10 cellular contexts compared by ENCODE assay signal in the genomic region with DNA sequence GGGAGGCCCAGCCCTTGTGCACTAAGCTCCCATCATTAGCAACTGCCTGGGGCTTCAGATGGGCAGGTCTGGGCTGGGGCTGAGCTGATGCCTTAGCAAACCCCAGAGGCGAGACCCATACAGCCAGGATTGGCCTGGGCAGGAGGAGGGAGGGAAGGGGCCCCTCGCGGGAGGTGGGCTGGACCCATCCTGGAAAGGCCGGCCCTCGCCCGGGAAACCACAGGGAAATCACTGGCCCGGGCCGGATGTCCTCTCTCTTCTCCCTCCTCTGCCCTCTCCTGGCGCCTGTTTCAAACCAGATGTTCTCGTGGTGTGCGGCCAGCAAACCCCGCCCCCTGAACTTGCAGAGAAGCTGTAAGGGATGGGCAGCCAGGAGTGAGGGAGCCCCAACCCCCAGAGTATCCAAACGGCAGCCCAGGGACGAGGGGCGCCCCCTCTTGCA. TPM values are rescaled to one million over a fixed set of nuclear protein-coding genes. Genes with fewer than 3 reads are reported as not detected.
DNase-seq lines count a peak whose midpoint lies in the region; ATAC-seq and TF ChIP-seq lines count a peak whose summit lies in the region.
"Had no signal": no experiment of that assay in that cellular context is flagged by ENCODE, and none has a peak within 500 bp of the region (broad histone marks: within the 10 kb centered on the region; RNA-seq: fewer than 3 reads in every experiment).

No MANE protein-coding gene starts in this region.

- DNase-seq in AG20443 (ENCODE audit: low spot score) (peak; percentile 94), LHCN-M2 (ENCODE audit: low read depth) (peak; percentile 85), ecto neural progenitor cell (ENCODE audit: low spot score) (peak; percentile 80), lung (ENCODE audit: low spot score) (peak; percentile 52), LoVo (ENCODE audit: low spot score) (no peak)
- no peak for DNase-seq in effector memory CD4-positive, alpha-beta T cell
- DNase-seq: activated T-cell treated with anti-CD3 and anti-CD28 coated beads, Interleukin-2, amount 50 U/mL, for 4 hours; NCI-H2107 had no signal

- no peak overlapping the region for H3K27ac ChIP-seq in lung (ENCODE audit: low read depth in 1 of 2, low read length in 1 of 2)
- no peak overlapping the region for H3K27ac ChIP-seq in effector memory CD4-positive, alpha-beta T cell (ENCODE audit: insufficient read depth, low read length, poor library complexity, severe bottlenecking)

- ATAC-seq in lung (ENCODE audit: insufficient read depth, low FRiP score), result no peak
- ATAC-seq in HG02623 (IDR thresholded peaks at IDR 0.05; ENCODE audit: unreplicated experiment), result no peak
- no peak for ATAC-seq in GM18870 (IDR thresholded peaks at IDR 0.05; ENCODE audit: unreplicated experiment)
- ATAC-seq: activated T-cell treated with anti-CD3 and anti-CD28 coated beads, Interleukin-2, amount 50 U/mL, for 4 hours had no signal

- H3K9me3 ChIP-seq in lung (ENCODE audit: control insufficient read depth in 2 of 2, insufficient read depth in 1 of 2, low read length in 1 of 2), result no peaks in the 10 kb centered on the region
- no peaks in the 10 kb centered on the region for H3K9me3 ChIP-seq in effector memory CD4-positive, alpha-beta T cell (ENCODE audit: control insufficient read depth, low read length)

- H3K27me3 ChIP-seq in lung (ENCODE audit: control insufficient read depth, insufficient read depth), result no peaks in the 10 kb centered on the region
- no peaks in the 10 kb centered on the region for H3K27me3 ChIP-seq in effector memory CD4-positive, alpha-beta T cell (replicated peaks; ENCODE audit: control insufficient read depth, insufficient read depth, low read length, poor library complexity, severe bottlenecking)

- H3K4me3 ChIP-seq in lung, result no peak overlapping the region
- H3K4me3 ChIP-seq in effector memory CD4-positive, alpha-beta T cell (ENCODE audit: insufficient read depth, low read depth, low read length, poor library complexity, severe bottlenecking), result no peak overlapping the region

- H3K4me1 ChIP-seq in lung (ENCODE audit: control insufficient read depth in 2 of 2, insufficient read depth in 2 of 2, low read length in 2 of 2), result peaks cover 0 to 4% of the 10 kb centered on the region in 2 donors
- no peaks in the 10 kb centered on the region for H3K4me1 ChIP-seq in effector memory CD4-positive, alpha-beta T cell (ENCODE audit: control insufficient read depth, insufficient read depth, low read length, poor library complexity, severe bottlenecking)

- 12 to 15% methylated on average over 15 of the region's 15 CpGs for WGBS in lung, 2 donors

- TF ChIP-seq CTCF in lung (IDR thresholded peaks at IDR 0.05; ENCODE audit: control extremely low read depth, extremely low read depth), result no peak

- peaks cover 0 to 3% of the 10 kb centered on the region in 2 donors for H3K36me3 ChIP-seq in lung (ENCODE audit: control insufficient read depth in 2 of 2, insufficient read depth in 2 of 2, low read length in 2 of 2)
- no peaks in the 10 kb centered on the region for H3K36me3 ChIP-seq in effector memory CD4-positive, alpha-beta T cell (ENCODE audit: control insufficient read depth, insufficient read depth, low read length)

RNA-seq across cellular contexts. Expression of a gene that starts 43.1 kb away (rescaled TPM):
- total RNA-seq in LHCN-M2 (2014; rRNA removed) (7.4 and 9.1 TPM in 2 replicates), lung (10 to 100 TPM in 1 of 2 donors, 1 to 10 TPM in 1; 6.0 to 19.6 TPM)
- polyA plus RNA-seq in LHCN-M2 (2012), result 17.1 TPM
- polyA plus RNA-seq in lung, result 10 to 100 TPM; 13.3 to 16.4 TPM

Comparison
In these comparisons a context has a peak if more than half of its experiments do, and no peak if none do; other contexts are left out.
1. DNase-seq: peak in AG20443 (single experiment), LHCN-M2 (single experiment), ecto neural progenitor cell (single experiment) and lung (single experiment); none in LoVo (single experiment) and effector memory CD4-positive, alpha-beta T cell (0 of 3).